Comparison of ENCODE assay signal across 18 cellular contexts in the genomic region with DNA sequence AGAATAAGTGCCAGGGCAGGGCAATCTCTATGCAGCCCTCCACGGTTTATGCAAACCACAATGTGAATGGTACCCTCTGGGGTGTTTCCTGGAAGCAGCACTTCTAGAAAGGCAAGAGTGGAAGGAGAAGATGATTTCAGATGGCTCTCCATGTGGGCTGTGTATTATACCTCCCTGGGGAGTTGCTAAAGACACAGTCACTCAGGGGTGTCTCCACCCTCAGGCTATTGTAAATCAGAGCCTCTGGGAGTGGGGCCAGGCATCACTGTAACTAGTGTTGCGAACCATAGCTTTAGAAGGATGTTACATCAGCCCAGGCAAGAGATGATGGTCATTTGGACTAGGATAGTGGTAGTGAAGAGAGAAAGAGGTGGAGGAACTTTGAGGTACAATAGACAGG.
DNase-seq lines count a peak whose midpoint lies in the region; ATAC-seq and TF ChIP-seq lines count a peak whose summit lies in the region.
"Had no signal": no experiment of that assay in that cellular context is flagged by ENCODE, and none has a peak within 500 bp of the region (broad histone marks: within the 10 kb centered on the region; RNA-seq: fewer than 3 reads in every experiment).

No MANE protein-coding gene starts in this region.

- peak; percentile 8 for DNase-seq in MG63
- DNase-seq in RWPE2 (ENCODE audit: low spot score) = no peak
- peak; percentile 32 for DNase-seq in osteocyte (ENCODE audit: extremely low spot score, unreplicated experiment)
- DNase-seq in NCI-H774 (lab: John Stamatoyannopoulos, UW) = no peak
- no peak for DNase-seq in caudate nucleus (lab: John Stamatoyannopoulos, UW)
- DNase-seq: AML-193; Calu3; CD8-positive, alpha-beta T cell; DMS79 treated with DMSO at 0.1 percent for 48 hours; EL; GOT3; H7; HFFc6 had no signal

- H3K9me3 ChIP-seq in BLaER1 treated with 17β-estradiol and CSF1 and Interleukin-3, amounts not matched to agents 10 nM and 100 nM (replicated peaks in 1 of 11) = peaks cover 2 to 21% (median 16%) of the 10 kb centered on the region in 11 experiments; a peak in 18 of 22 replicates
- H3K9me3 ChIP-seq in MG63 (no peaks in the 10 kb centered on the region; the same call in 1 of the 2 replicates), RWPE2 (ENCODE audit: severe bottlenecking) (no peaks in the 10 kb centered on the region)

- H3K4me1 Mint-ChIP-seq in osteocyte (ENCODE audit: unreplicated experiment) = no peaks in the 10 kb centered on the region

- H3K4me3 ChIP-seq in BLaER1 treated with 17β-estradiol and CSF1 and Interleukin-3, amounts not matched to agents 10 nM and 100 nM = no peak overlapping the region
- no peak overlapping the region for H3K4me3 ChIP-seq in MG63
- H3K4me3 ChIP-seq in RWPE2 (ENCODE audit: severe bottlenecking) = no peak overlapping the region
- H3K4me3 ChIP-seq: GM12878 had no signal

- H3K36me3 Mint-ChIP-seq in osteocyte (ENCODE audit: unreplicated experiment) = no peaks in the 10 kb centered on the region
- H3K36me3 Mint-ChIP-seq: CD8-positive, alpha-beta T cell had no signal

- no peaks in the 10 kb centered on the region for H3K27me3 ChIP-seq in BLaER1 treated with 17β-estradiol and CSF1 and Interleukin-3, amounts not matched to agents 10 nM and 100 nM
- H3K27me3 ChIP-seq in MG63 = peaks cover 3% of the 10 kb centered on the region; the same call in 1 of the 2 replicates
- no peaks in the 10 kb centered on the region for H3K27me3 ChIP-seq in RWPE2 (ENCODE audit: insufficient read depth, poor library complexity, severe bottlenecking)

- H4K20me1 ChIP-seq in BLaER1 treated with 17β-estradiol and CSF1 and Interleukin-3, amounts not matched to agents 10 nM and 100 nM = no peaks in the 10 kb centered on the region

- no peak overlapping the region for H3K27ac Mint-ChIP-seq in osteocyte (ENCODE audit: unreplicated experiment)
- H3K27ac Mint-ChIP-seq: CD8-positive, alpha-beta T cell; HFFc6 had no signal

- H3K9me3 Mint-ChIP-seq in osteocyte (ENCODE audit: unreplicated experiment) = peaks cover 6% of the 10 kb centered on the region
- H3K9me3 Mint-ChIP-seq: CD8-positive, alpha-beta T cell had no signal

- H3K27me3 Mint-ChIP-seq in osteocyte (ENCODE audit: unreplicated experiment) = no peaks in the 10 kb centered on the region

- H3K4me3 Mint-ChIP-seq in osteocyte (ENCODE audit: unreplicated experiment) = no peak overlapping the region
- H3K4me3 Mint-ChIP-seq: CD8-positive, alpha-beta T cell; HFFc6 had no signal

- H3K4me1 ChIP-seq in BLaER1 treated with 17β-estradiol and CSF1 and Interleukin-3, amounts not matched to agents 10 nM and 100 nM = peaks cover 0 to 34% (median 22%) of the 10 kb centered on the region in 10 experiments; a peak in 15 of 20 replicates
- H3K4me1 ChIP-seq in RWPE2 (ENCODE audit: insufficient read depth, poor library complexity, severe bottlenecking) = no peaks in the 10 kb centered on the region

- no peaks in the 10 kb centered on the region for H3K36me3 ChIP-seq in BLaER1 treated with 17β-estradiol and CSF1 and Interleukin-3, amounts not matched to agents 10 nM and 100 nM
- H3K36me3 ChIP-seq in MG63 = no peaks in the 10 kb centered on the region
- H3K36me3 ChIP-seq in RWPE2 (ENCODE audit: low read depth) = no peaks in the 10 kb centered on the region

- H3K27ac ChIP-seq in BLaER1 treated with 17β-estradiol and CSF1 and Interleukin-3, amounts not matched to agents 10 nM and 100 nM = peak overlapping the region in 8 of 11 experiments; percentile 3 to 74 (median 48); a peak in 11 of 22 replicates
- H3K27ac ChIP-seq in RWPE2 (ENCODE audit: poor library complexity, severe bottlenecking) (no peak overlapping the region), caudate nucleus (ENCODE audit: low read depth, low read length) (no peak overlapping the region)

- ATAC-seq in RWPE2 (ENCODE audit: low read depth) (0 out of 3 replicates have a peak, but pooled peaks have one; percentile 10), HG03439 (IDR thresholded peaks at IDR 0.05; ENCODE audit: unreplicated experiment) (no peak), HG02938 (IDR thresholded peaks at IDR 0.05; ENCODE audit: unreplicated experiment) (no peak)
- ATAC-seq: CD8-positive, alpha-beta T cell; GM12878; HCT116 had no signal

- H3K4me2 ChIP-seq in BLaER1 treated with 17β-estradiol and CSF1 and Interleukin-3, amounts not matched to agents 10 nM and 100 nM = peak overlapping the region in 9 of 11 experiments; percentile 5 to 65 (median 53); a peak in 17 of 22 replicates

- H3K9ac ChIP-seq in BLaER1 treated with 17β-estradiol and CSF1 and Interleukin-3, amounts not matched to agents 10 nM and 100 nM = peak overlapping the region in 1 of 11 experiments; percentile 53; a peak in 3 of 22 replicates

- TF ChIP-seq CTCF in RWPE2 (IDR thresholded peaks at IDR 0.05; ENCODE audit: poor library complexity, severe bottlenecking) = no peak
- no peak for TF ChIP-seq CTCF in osteocyte (IDR thresholded peaks at IDR 0.05)

Comparison
In these comparisons a context has a peak if more than half of its experiments do, and no peak if none do; other contexts are left out.
1. H3K27ac ChIP-seq: peak in BLaER1 treated with 17β-estradiol and CSF1 and Interleukin-3, amounts not matched to agents 10 nM and 100 nM (8 of 11); none in RWPE2 (single experiment) and caudate nucleus (single experiment).
2. DNase-seq: peak in MG63 (single experiment) and osteocyte (single experiment); none in RWPE2 (single experiment), NCI-H774 (single experiment) and caudate nucleus (0 of 61).